8 cellular contexts compared by ENCODE assay signal in genomic region chr11:106021181-106021966, GRCh38.
DNase-seq lines count a peak whose midpoint lies in the region; ATAC-seq and TF ChIP-seq lines count a peak whose summit lies in the region.

No MANE protein-coding gene starts in this region.

- no peaks in the 10 kb centered on the region for H3K9me3 Mint-ChIP-seq in activated naive CD8-positive, alpha-beta T cell treated with anti-CD3 and anti-CD28 coated beads, Interleukin-2, amount 50 U/mL, for 24 hours

- H3K9ac ChIP-seq in iPS-20b (ENCODE audit: low read depth, low read length), result peak overlapping the region; percentile 91; the same call in 1 of the 2 replicates

- peak overlapping the region; percentile 91 for H3K27ac Mint-ChIP-seq in activated naive CD8-positive, alpha-beta T cell treated with anti-CD3 and anti-CD28 coated beads, Interleukin-2, amount 50 U/mL, for 24 hours

- peaks cover 25% of the 10 kb centered on the region for H3K36me3 Mint-ChIP-seq in activated naive CD8-positive, alpha-beta T cell treated with anti-CD3 and anti-CD28 coated beads, Interleukin-2, amount 50 U/mL, for 24 hours (ENCODE audit: low read depth)

- DNase-seq in activated naive CD8-positive, alpha-beta T cell treated with anti-CD3 and anti-CD28 coated beads, Interleukin-2, amount 50 U/mL, for 24 hours, result no peak
- peak; percentile 15 for DNase-seq in stimulated activated naive CD4-positive, alpha-beta T cell treated with Interleukin-2 at 50 U/mL for 16 hours (lab: John Stamatoyannopoulos, UW)
- DNase-seq in activated gamma-delta T cell treated with Interleukin-2 at 50 U/mL for 16 hours, result no peak
- no peak for DNase-seq in effector CD4-positive, alpha-beta T cell

- TF ChIP-seq RAD21 in Ishikawa (IDR thresholded peaks at IDR 0.05; ENCODE audit: low read depth), result no peak

- H3K9me3 ChIP-seq in iPS-20b (ENCODE audit: insufficient read depth, low read depth, low read length), result 0 out of 2 replicates have a peak, but pooled peaks cover under 1% of the 10 kb centered on the region

- H3K27ac ChIP-seq in iPS-20b (ENCODE audit: low read length), result peak overlapping the region; percentile 33

- H3K4me3 ChIP-seq in GM08714 (ENCODE audit: low read length) (peak overlapping the region; percentile 80), iPS-20b (ENCODE audit: low read length) (peak overlapping the region; percentile 95)

- peaks cover 46% of the 10 kb centered on the region for H3K4me1 Mint-ChIP-seq in activated naive CD8-positive, alpha-beta T cell treated with anti-CD3 and anti-CD28 coated beads, Interleukin-2, amount 50 U/mL, for 24 hours

- H3K27me3 ChIP-seq in iPS-20b (ENCODE audit: insufficient read depth, low read length), result no peaks in the 10 kb centered on the region

- TF ChIP-seq EP300 in Ishikawa (IDR thresholded peaks at IDR 0.05; ENCODE audit: borderline replicate concordance), result no peak

- peak overlapping the region; percentile 92 for H3K4me3 Mint-ChIP-seq in activated naive CD8-positive, alpha-beta T cell treated with anti-CD3 and anti-CD28 coated beads, Interleukin-2, amount 50 U/mL, for 24 hours

- H3K36me3 ChIP-seq in iPS-20b (ENCODE audit: insufficient read depth, low read depth, low read length), result peaks cover 6% of the 10 kb centered on the region; the same call in 1 of the 2 replicates

- H3K27me3 Mint-ChIP-seq in activated naive CD8-positive, alpha-beta T cell treated with anti-CD3 and anti-CD28 coated beads, Interleukin-2, amount 50 U/mL, for 24 hours, result peaks cover 8% of the 10 kb centered on the region

- ATAC-seq in GM21576 (IDR thresholded peaks at IDR 0.05; ENCODE audit: unreplicated experiment), result peak; percentile 12
- ATAC-seq in activated naive CD8-positive, alpha-beta T cell treated with anti-CD3 and anti-CD28 coated beads, Interleukin-2, amount 50 U/mL, for 24 hours, result no peak

- H3K4me1 ChIP-seq in iPS-20b (ENCODE audit: insufficient read depth, low read length), result peaks cover 14% of the 10 kb centered on the region; the same call in 1 of the 2 replicates

TF ChIP-seq in Ishikawa, 13 proteins besides CTCF, POLR2A, EP300 and RAD21:
- 0 out of 2 replicates have a peak, but pooled peaks have one; percentile 9 for TF ChIP-seq CEBPB (IDR thresholded peaks at IDR 0.05)
- TF ChIP-seq TCF12 (IDR thresholded peaks at IDR 0.05; ENCODE audit: low read depth), result no peak
